Comparison of ENCODE assay signal across 11 cellular contexts in genomic region chr3:143165211-143165610, GRCh38. TPM values are rescaled to one million over a fixed set of nuclear protein-coding genes. Genes with fewer than 3 reads are reported as not detected.
DNase-seq lines count a peak whose midpoint lies in the region; ATAC-seq and TF ChIP-seq lines count a peak whose summit lies in the region.
"Had no signal": no experiment of that assay in that cellular context is flagged by ENCODE, and none has a peak within 500 bp of the region (broad histone marks: within the 10 kb centered on the region; RNA-seq: fewer than 3 reads in every experiment).

No MANE protein-coding gene starts in this region.

- no peak overlapping the region for H3K9ac ChIP-seq in MM.1S (ENCODE audit: low read length)

- H3K4me1 ChIP-seq in Peyer's patch (peaks cover 0 to under 1% (median 0%) of the 10 kb centered on the region in 4 donors), MM.1S (ENCODE audit: low read length) (no peaks in the 10 kb centered on the region)
- H3K4me1 ChIP-seq: prostate gland had no signal

- no peaks in the 10 kb centered on the region for H4K20me1 ChIP-seq in MM.1S (ENCODE audit: insufficient read depth, low read length)

- H3K27ac ChIP-seq in CD4-positive, alpha-beta T cell (ENCODE audit: low read depth, low read length), result no peak overlapping the region
- no peak overlapping the region for H3K27ac ChIP-seq in Peyer's patch
- no peak overlapping the region for H3K27ac ChIP-seq in MM.1S (ENCODE audit: low read length)
- H3K27ac ChIP-seq: prostate gland had no signal

- H3K4me3 Mint-ChIP-seq in CD4-positive, alpha-beta T cell, result peak overlapping the region; percentile 50
- peak overlapping the region; percentile 53 for H3K4me3 Mint-ChIP-seq in activated naive CD8-positive, alpha-beta T cell treated with anti-CD3 and anti-CD28 coated beads, Interleukin-2, amount 10 ng/mL, durations not matched to agents 7 days and 5 days
- no peak overlapping the region for H3K4me3 Mint-ChIP-seq in osteocyte (ENCODE audit: unreplicated experiment)

- POLR2A ChIA-PET in CD4-positive, alpha-beta T cell (lab: Charles Lee), result interaction anchor here (0.7 to 1.6 kb wide), 2 partner anchors 41 to 129 kb away, joined by 3 to 5 read pairs; no protein-coding TSS in a partner anchor
- POLR2A ChIA-PET in activated naive CD8-positive, alpha-beta T cell treated with anti-CD3 and anti-CD28 coated beads, Interleukin-2, amount 10 ng/mL, durations not matched to agents 7 days and 5 days (lab: Charles Lee), result interaction anchor here (0.9 kb wide), 1 partner anchor 41 kb away, joined by 3 read pairs; no protein-coding TSS in a partner anchor

- no peaks in the 10 kb centered on the region for H3F3A ChIP-seq in MM.1S (ENCODE audit: insufficient read depth, low read length)

- H3K36me3 Mint-ChIP-seq in CD4-positive, alpha-beta T cell (ENCODE audit: low read depth), result no peaks in the 10 kb centered on the region
- H3K36me3 Mint-ChIP-seq in activated naive CD8-positive, alpha-beta T cell treated with anti-CD3 and anti-CD28 coated beads, Interleukin-2, amount 10 ng/mL, durations not matched to agents 7 days and 5 days, result peaks cover 8% of the 10 kb centered on the region
- H3K36me3 Mint-ChIP-seq in osteocyte (ENCODE audit: unreplicated experiment), result no peaks in the 10 kb centered on the region

- no peak for DNase-seq in CD4-positive, alpha-beta T cell
- DNase-seq in activated naive CD8-positive, alpha-beta T cell treated with anti-CD3 and anti-CD28 coated beads, Interleukin-2, amount 10 ng/mL, durations not matched to agents 7 days and 5 days, result no peak
- no peak for DNase-seq in SK-N-DZ (ENCODE audit: low spot score)
- no peak for DNase-seq in Peyer's patch
- DNase-seq in MM.1S, result no peak
- DNase-seq in osteocyte (ENCODE audit: extremely low spot score, unreplicated experiment), result no peak
- DNase-seq: activated effector memory CD4-positive, alpha-beta T cell treated with anti-CD3 and anti-CD28 coated beads, Interleukin-2, amount 50 U/mL, for 16 hours; NCI-H2171 treated with DMSO at 0.1 percent for 48 hours had no signal

- no peaks in the 10 kb centered on the region for H3K27me3 ChIP-seq in CD4-positive, alpha-beta T cell (ENCODE audit: control insufficient read depth, insufficient read depth, low read length)
- H3K27me3 ChIP-seq in Peyer's patch, result no peaks in the 10 kb centered on the region
- H3K27me3 ChIP-seq in MM.1S (replicated peaks; ENCODE audit: insufficient read depth, low read length), result no peaks in the 10 kb centered on the region

- no peaks in the 10 kb centered on the region for H3K9me3 ChIP-seq in CD4-positive, alpha-beta T cell (ENCODE audit: control insufficient read depth, low read length)
- H3K9me3 ChIP-seq in Peyer's patch (no peaks in the 10 kb centered on the region), MM.1S (replicated peaks; ENCODE audit: insufficient read depth, low read length) (no peaks in the 10 kb centered on the region)
- H3K9me3 ChIP-seq: prostate gland had no signal

- CTCF ChIA-PET in CD4-positive, alpha-beta T cell (lab: Charles Lee), result interaction anchor here (1.0 kb wide), 1 partner anchor 9 kb away, joined by 4 read pairs; no protein-coding TSS in a partner anchor

- H3K27ac Mint-ChIP-seq in CD4-positive, alpha-beta T cell, result peak overlapping the region; percentile 83
- H3K27ac Mint-ChIP-seq in activated naive CD8-positive, alpha-beta T cell treated with anti-CD3 and anti-CD28 coated beads, Interleukin-2, amount 10 ng/mL, durations not matched to agents 7 days and 5 days, result peak overlapping the region; percentile 64
- H3K27ac Mint-ChIP-seq in osteocyte (ENCODE audit: unreplicated experiment), result no peak overlapping the region

- H3K9me3 Mint-ChIP-seq in CD4-positive, alpha-beta T cell, result no peaks in the 10 kb centered on the region
- H3K9me3 Mint-ChIP-seq in activated naive CD8-positive, alpha-beta T cell treated with anti-CD3 and anti-CD28 coated beads, Interleukin-2, amount 10 ng/mL, durations not matched to agents 7 days and 5 days, result no peaks in the 10 kb centered on the region
- H3K9me3 Mint-ChIP-seq in osteocyte (ENCODE audit: unreplicated experiment), result no peaks in the 10 kb centered on the region

- no peak for TF ChIP-seq CTCF in CD4-positive, alpha-beta T cell (IDR thresholded peaks at IDR 0.05)
- TF ChIP-seq CTCF in Peyer's patch (IDR thresholded peaks at IDR 0.05) (no peak), MM.1S (IDR thresholded peaks at IDR 0.05; ENCODE audit: low read length) (no peak), osteocyte (IDR thresholded peaks at IDR 0.05) (no peak)

- H3K9me2 ChIP-seq in MM.1S (replicated peaks; ENCODE audit: insufficient read depth, low read length), result no peaks in the 10 kb centered on the region

- H3K27me3 Mint-ChIP-seq in CD4-positive, alpha-beta T cell, result no peaks in the 10 kb centered on the region
- H3K27me3 Mint-ChIP-seq in activated naive CD8-positive, alpha-beta T cell treated with anti-CD3 and anti-CD28 coated beads, Interleukin-2, amount 10 ng/mL, durations not matched to agents 7 days and 5 days, result no peaks in the 10 kb centered on the region
- H3K27me3 Mint-ChIP-seq in osteocyte (ENCODE audit: unreplicated experiment), result no peaks in the 10 kb centered on the region

- ATAC-seq in CD4-positive, alpha-beta T cell (ENCODE audit: poor library complexity), result no peak
- ATAC-seq in GM19025 (IDR thresholded peaks at IDR 0.05; ENCODE audit: low read depth, unreplicated experiment), result peak; percentile 12
- peak; percentile 3 for ATAC-seq in HG02970 (IDR thresholded peaks at IDR 0.05; ENCODE audit: low FRiP score, unreplicated experiment)
- no peak for ATAC-seq in activated naive CD8-positive, alpha-beta T cell treated with anti-CD3 and anti-CD28 coated beads, Interleukin-2, amount 10 ng/mL, durations not matched to agents 7 days and 5 days (ENCODE audit: low read depth)

- H3K4me2 ChIP-seq in MM.1S (ENCODE audit: low read depth, low read length), result no peak overlapping the region

- TF ChIP-seq POLR2A in Peyer's patch (IDR thresholded peaks at IDR 0.05), result no peak

- H3K36me3 ChIP-seq in Peyer's patch (no peaks in the 10 kb centered on the region), MM.1S (replicated peaks; ENCODE audit: insufficient read depth, low read length) (no peaks in the 10 kb centered on the region)
- H3K36me3 ChIP-seq: prostate gland had no signal

- peaks cover 70% of the 10 kb centered on the region for H3K4me1 Mint-ChIP-seq in CD4-positive, alpha-beta T cell (ENCODE audit: low read depth)
- H3K4me1 Mint-ChIP-seq in activated naive CD8-positive, alpha-beta T cell treated with anti-CD3 and anti-CD28 coated beads, Interleukin-2, amount 10 ng/mL, durations not matched to agents 7 days and 5 days, result peaks cover 50% of the 10 kb centered on the region
- peaks cover 26% of the 10 kb centered on the region for H3K4me1 Mint-ChIP-seq in osteocyte (ENCODE audit: unreplicated experiment)

- H3K4me3 ChIP-seq in Peyer's patch (no peak overlapping the region), MM.1S (ENCODE audit: low read length) (no peak overlapping the region)
- H3K4me3 ChIP-seq: prostate gland had no signal

- no peaks in the 10 kb centered on the region for H3K79me2 ChIP-seq in MM.1S (ENCODE audit: low read length)

- intact Hi-C loops in CD4-positive, alpha-beta T cell (cut with DNase I, micrococcal nuclease), result loop anchor here in 1 of 2 experiments (5.0 kb wide), 1 partner anchor 38 kb away; no protein-coding TSS in a partner anchor

- no peak overlapping the region for H2AFZ ChIP-seq in MM.1S (ENCODE audit: low read length)

RNA-seq across cellular contexts. Expression of gene CHST2, which starts 45.6 kb away (rescaled TPM):
- 1 to 10 TPM; 2.0 TPM for total RNA-seq in CD4-positive, alpha-beta T cell
- 1 to 10 TPM; 2.4 to 3.0 TPM for total RNA-seq in activated naive CD8-positive, alpha-beta T cell treated with anti-CD3 and anti-CD28 coated beads, Interleukin-2, amount 10 ng/mL, durations not matched to agents 7 days and 5 days
- polyA plus RNA-seq in SK-N-DZ (2014; cell fraction: cytosol; rRNA removed), result 36.1 and 40.3 TPM in 2 replicates
- 24.1 and 26.0 TPM in 2 replicates for polyA plus RNA-seq in SK-N-DZ (2014; cell fraction: nucleus; rRNA removed)
- 10 to 100 TPM in 1 of 4 donors, 1 to 10 TPM in 3; 2.8 to 20.6 (median 7.9) TPM for total RNA-seq in Peyer's patch
- total RNA-seq in osteocyte, result 41.6 and 44.5 TPM in 2 replicates

Comparison
In these comparisons a context has a peak if more than half of its experiments do, and no peak if none do; other contexts are left out.
1. ATAC-seq: peak in GM19025 (single experiment) and HG02970 (single experiment); none in CD4-positive, alpha-beta T cell (single experiment) and activated naive CD8-positive, alpha-beta T cell treated with anti-CD3 and anti-CD28 coated beads, Interleukin-2, amount 10 ng/mL, durations not matched to agents 7 days and 5 days (single experiment).